Comparison of ENCODE assay signal across 15 cellular contexts in genomic region chr2:197495433-197496134, GRCh38. TPM values are rescaled to one million over a fixed set of nuclear protein-coding genes. Genes with fewer than 3 reads are reported as not detected.
DNase-seq lines count a peak whose midpoint lies in the region; ATAC-seq and TF ChIP-seq lines count a peak whose summit lies in the region.
"Had no signal": no experiment of that assay in that cellular context is flagged by ENCODE, and none has a peak within 500 bp of the region (broad histone marks: within the 10 kb centered on the region; RNA-seq: fewer than 3 reads in every experiment).

No MANE protein-coding gene starts in this region.

- no peak overlapping the region for H3K27ac ChIP-seq in naive thymus-derived CD4-positive, alpha-beta T cell (ENCODE audit: low read depth, low read length)
- H3K27ac ChIP-seq: prostate gland had no signal

- ATAC-seq in naive thymus-derived CD4-positive, alpha-beta T cell, result no peak
- ATAC-seq: effector memory CD8-positive, alpha-beta T cell had no signal

- peaks cover 7 to 27% of the 10 kb centered on the region in 2 donors for H3K4me1 ChIP-seq in naive thymus-derived CD4-positive, alpha-beta T cell (ENCODE audit: control insufficient read depth in 2 of 2, insufficient read depth in 2 of 2, low read length in 2 of 2)
- H3K4me1 ChIP-seq: prostate gland had no signal

- no peak for TF ChIP-seq CTCF in HFF-Myc (IDR thresholded peaks at IDR 0.05; ENCODE audit: low read depth, low read length, missing control alignments)

- peak overlapping the region; percentile 71 for H3K4me3 ChIP-seq in HFF-Myc (replicated peaks; ENCODE audit: low read depth, low read length)
- H3K4me3 ChIP-seq in naive thymus-derived CD4-positive, alpha-beta T cell (ENCODE audit: low read length), result no peak overlapping the region
- H3K4me3 ChIP-seq: prostate gland had no signal

- CTCF ChIA-PET in naive thymus-derived CD4-positive, alpha-beta T cell (lab: Charles Lee), result interaction anchor here (1.4 kb wide), 1 partner anchor 210 kb away, joined by 5 read pairs; the partner anchor contains the start of gene MARS2

- no peaks in the 10 kb centered on the region for H3K9me3 Mint-ChIP-seq in activated T-cell treated with anti-CD3 and anti-CD28 coated beads, Interleukin-2, amount 50 U/mL, for 24 hours
- no peaks in the 10 kb centered on the region for H3K9me3 Mint-ChIP-seq in activated T-helper 1 cell treated with anti-CD3 and anti-CD28 coated beads, Interleukin-12 subunit alpha, Interleukin-12 subunit beta, Interleukin-2, Interleukin-4 antibody, amounts not matched to agents 30 ng/mL and 10 ng/mL and 1 ng/mL, durations not matched to agents 14 hours and 24 hours and 36 hours
- H3K9me3 Mint-ChIP-seq in naive thymus-derived CD4-positive, alpha-beta T cell, result no peaks in the 10 kb centered on the region
- H3K9me3 Mint-ChIP-seq: effector memory CD8-positive, alpha-beta T cell; type B pancreatic cell had no signal

- peak overlapping the region; percentile 97 for H3K27ac Mint-ChIP-seq in activated T-cell treated with anti-CD3 and anti-CD28 coated beads, Interleukin-2, amount 50 U/mL, for 24 hours
- peak overlapping the region; percentile 34 for H3K27ac Mint-ChIP-seq in activated T-helper 1 cell treated with anti-CD3 and anti-CD28 coated beads, Interleukin-12 subunit alpha, Interleukin-12 subunit beta, Interleukin-2, Interleukin-4 antibody, amounts not matched to agents 30 ng/mL and 10 ng/mL and 1 ng/mL, durations not matched to agents 14 hours and 24 hours and 36 hours
- peak overlapping the region in 8 of 9 donors; percentile 1 to 98 (median 63) for H3K27ac Mint-ChIP-seq in naive thymus-derived CD4-positive, alpha-beta T cell
- H3K27ac Mint-ChIP-seq: type B pancreatic cell had no signal

- H3K4me3 Mint-ChIP-seq in activated T-cell treated with anti-CD3 and anti-CD28 coated beads, Interleukin-2, amount 50 U/mL, for 24 hours, result peak overlapping the region; percentile 97
- H3K4me3 Mint-ChIP-seq in activated T-helper 1 cell treated with anti-CD3 and anti-CD28 coated beads, Interleukin-12 subunit alpha, Interleukin-12 subunit beta, Interleukin-2, Interleukin-4 antibody, amounts not matched to agents 30 ng/mL and 10 ng/mL and 1 ng/mL, durations not matched to agents 14 hours and 24 hours and 36 hours, result peak overlapping the region; percentile 100
- H3K4me3 Mint-ChIP-seq in naive thymus-derived CD4-positive, alpha-beta T cell, result peak overlapping the region in 2 of 10 donors; percentile 49 to 84
- H3K4me3 Mint-ChIP-seq: effector memory CD8-positive, alpha-beta T cell had no signal

- H3K27me3 ChIP-seq in naive thymus-derived CD4-positive, alpha-beta T cell (ENCODE audit: control insufficient read depth in 2 of 2, insufficient read depth in 2 of 2, low read length in 2 of 2), result no peaks in the 10 kb centered on the region

- H3K9me3 ChIP-seq in naive thymus-derived CD4-positive, alpha-beta T cell (ENCODE audit: control insufficient read depth in 2 of 3, low read length in 3 of 3), result no peaks in the 10 kb centered on the region
- H3K9me3 ChIP-seq: prostate gland had no signal

- peaks cover 95% of the 10 kb centered on the region for H3K36me3 Mint-ChIP-seq in activated T-cell treated with anti-CD3 and anti-CD28 coated beads, Interleukin-2, amount 50 U/mL, for 24 hours (ENCODE audit: low read depth)
- H3K36me3 Mint-ChIP-seq in activated T-helper 1 cell treated with anti-CD3 and anti-CD28 coated beads, Interleukin-12 subunit alpha, Interleukin-12 subunit beta, Interleukin-2, Interleukin-4 antibody, amounts not matched to agents 30 ng/mL and 10 ng/mL and 1 ng/mL, durations not matched to agents 14 hours and 24 hours and 36 hours (ENCODE audit: low read depth), result peaks cover 62% of the 10 kb centered on the region
- H3K36me3 Mint-ChIP-seq in naive thymus-derived CD4-positive, alpha-beta T cell, result peaks cover 4 to 48% (median 19%) of the 10 kb centered on the region in 5 donors

- POLR2A ChIA-PET in naive thymus-derived CD4-positive, alpha-beta T cell (lab: Charles Lee), result interaction anchor here (0.7 to 1.9 kb wide), 3 partner anchors 18 to 376 kb away, joined by 3 to 8 read pairs (median 4); partner anchors contain the start of gene MOB4

- intact Hi-C loops in activated T-helper 1 cell treated with anti-CD3 and anti-CD28 coated beads, Interleukin-12 subunit alpha, Interleukin-12 subunit beta, Interleukin-2, Interleukin-4 antibody, amounts not matched to agents 30 ng/mL and 10 ng/mL and 1 ng/mL, durations not matched to agents 14 hours and 24 hours and 36 hours (cut with micrococcal nuclease), result loop anchor here (5.0 kb wide), 3 partner anchors 93 to 298 kb away; no protein-coding TSS in a partner anchor
- intact Hi-C loops in naive thymus-derived CD4-positive, alpha-beta T cell (cut with micrococcal nuclease), result loop anchor here (5.0 to 10.0 kb wide), 6 partner anchors 78 to 1321 kb away; partner anchors contain the start of genes GTF3C3 (in 1 of the 2), PGAP1 (in 1 of the 2) and STK17B (in 1 of the 2)

- DNase-seq in activated T-cell treated with anti-CD3 and anti-CD28 coated beads, Interleukin-2, amount 50 U/mL, for 24 hours, result no peak
- DNase-seq in activated T-cell treated with anti-CD3 and anti-CD28 coated beads, Interleukin-2, amount 50 U/mL, for 1 hour, result no peak
- no peak for DNase-seq in HFF-Myc (ENCODE audit: extremely low read depth, low read depth)
- no peak for DNase-seq in activated T-helper 1 cell treated with anti-CD3 and anti-CD28 coated beads, Interleukin-12 subunit alpha, Interleukin-12 subunit beta, Interleukin-2, Interleukin-4 antibody, amounts not matched to agents 30 ng/mL and 10 ng/mL and 1 ng/mL, durations not matched to agents 14 hours and 24 hours and 36 hours (ENCODE audit: low spot score)
- DNase-seq in naive thymus-derived CD4-positive, alpha-beta T cell, result no peak
- DNase-seq in NCI-H1092 (lab: John Stamatoyannopoulos, UW), result no peak
- no peak for DNase-seq in Ammon's horn (ENCODE audit: low spot score)
- no peak for DNase-seq in AG20443 (ENCODE audit: low spot score)
- DNase-seq: DMS79 treated with DMSO at 0.1 percent for 48 hours; effector memory CD8-positive, alpha-beta T cell; Kasumi-1; NCI-H2081; SHP77 had no signal

- peaks cover 10 to 61% (median 30%) of the 10 kb centered on the region in 3 experiments for H3K36me3 ChIP-seq in naive thymus-derived CD4-positive, alpha-beta T cell (ENCODE audit: control insufficient read depth in 2 of 3, insufficient read depth in 3 of 3, low read length in 3 of 3)

- H3K27me3 Mint-ChIP-seq in activated T-cell treated with anti-CD3 and anti-CD28 coated beads, Interleukin-2, amount 50 U/mL, for 24 hours, result no peaks in the 10 kb centered on the region
- no peaks in the 10 kb centered on the region for H3K27me3 Mint-ChIP-seq in activated T-helper 1 cell treated with anti-CD3 and anti-CD28 coated beads, Interleukin-12 subunit alpha, Interleukin-12 subunit beta, Interleukin-2, Interleukin-4 antibody, amounts not matched to agents 30 ng/mL and 10 ng/mL and 1 ng/mL, durations not matched to agents 14 hours and 24 hours and 36 hours (ENCODE audit: insufficient read depth)
- H3K27me3 Mint-ChIP-seq in naive thymus-derived CD4-positive, alpha-beta T cell, result no peaks in the 10 kb centered on the region
- H3K27me3 Mint-ChIP-seq: effector memory CD8-positive, alpha-beta T cell; type B pancreatic cell had no signal

- H3K4me1 Mint-ChIP-seq in activated T-cell treated with anti-CD3 and anti-CD28 coated beads, Interleukin-2, amount 50 U/mL, for 24 hours (ENCODE audit: low read depth), result peaks cover 53% of the 10 kb centered on the region
- peaks cover 51% of the 10 kb centered on the region for H3K4me1 Mint-ChIP-seq in activated T-helper 1 cell treated with anti-CD3 and anti-CD28 coated beads, Interleukin-12 subunit alpha, Interleukin-12 subunit beta, Interleukin-2, Interleukin-4 antibody, amounts not matched to agents 30 ng/mL and 10 ng/mL and 1 ng/mL, durations not matched to agents 14 hours and 24 hours and 36 hours (ENCODE audit: low read depth)
- peaks cover 12 to 49% (median 37%) of the 10 kb centered on the region in 7 donors for H3K4me1 Mint-ChIP-seq in naive thymus-derived CD4-positive, alpha-beta T cell

RNA-seq across cellular contexts. Expression of gene HSPD1, which starts 4.1 kb away (rescaled TPM):
- total RNA-seq in activated T-helper 1 cell treated with anti-CD3 and anti-CD28 coated beads, Interleukin-12 subunit alpha, Interleukin-12 subunit beta, Interleukin-2, Interleukin-4 antibody, amounts not matched to agents 30 ng/mL and 10 ng/mL and 1 ng/mL, durations not matched to agents 14 hours and 24 hours and 36 hours, result 811 and 821 TPM in 2 replicates
- 100 to 1,000 TPM; 127 to 276 (median 137) TPM for total RNA-seq in naive thymus-derived CD4-positive, alpha-beta T cell
- polyA plus RNA-seq in naive thymus-derived CD4-positive, alpha-beta T cell, result 100 to 1,000 TPM; 103 to 116 TPM

RNA-seq across cellular contexts. Expression of gene HSPE1, which starts 4.6 kb away (rescaled TPM):
- total RNA-seq in activated T-helper 1 cell treated with anti-CD3 and anti-CD28 coated beads, Interleukin-12 subunit alpha, Interleukin-12 subunit beta, Interleukin-2, Interleukin-4 antibody, amounts not matched to agents 30 ng/mL and 10 ng/mL and 1 ng/mL, durations not matched to agents 14 hours and 24 hours and 36 hours, result 325 and 343 TPM in 2 replicates
- 100 to 1,000 TPM in 1 of 5 experiments, 10 to 100 TPM in 4; 46.3 to 127 (median 52.2) TPM for total RNA-seq in naive thymus-derived CD4-positive, alpha-beta T cell
- 100 to 1,000 TPM; 134 to 137 TPM for polyA plus RNA-seq in naive thymus-derived CD4-positive, alpha-beta T cell

RNA-seq across cellular contexts. Expression of gene MOB4, which starts 20.3 kb away (rescaled TPM):
- total RNA-seq in activated T-helper 1 cell treated with anti-CD3 and anti-CD28 coated beads, Interleukin-12 subunit alpha, Interleukin-12 subunit beta, Interleukin-2, Interleukin-4 antibody, amounts not matched to agents 30 ng/mL and 10 ng/mL and 1 ng/mL, durations not matched to agents 14 hours and 24 hours and 36 hours, result 25.1 and 27.2 TPM in 2 replicates
- 10 to 100 TPM; 16.1 to 22.5 (median 17.9) TPM for total RNA-seq in naive thymus-derived CD4-positive, alpha-beta T cell
- 10 to 100 TPM; 18.6 to 39.6 TPM for polyA plus RNA-seq in naive thymus-derived CD4-positive, alpha-beta T cell

RNA-seq across cellular contexts. Expression of gene COQ10B, which starts 42.2 kb away (rescaled TPM):
- total RNA-seq in activated T-helper 1 cell treated with anti-CD3 and anti-CD28 coated beads, Interleukin-12 subunit alpha, Interleukin-12 subunit beta, Interleukin-2, Interleukin-4 antibody, amounts not matched to agents 30 ng/mL and 10 ng/mL and 1 ng/mL, durations not matched to agents 14 hours and 24 hours and 36 hours, result 26.9 and 28.8 TPM in 2 replicates
- 10 to 100 TPM; 22.9 to 57.2 (median 30.5) TPM for total RNA-seq in naive thymus-derived CD4-positive, alpha-beta T cell
- polyA plus RNA-seq in naive thymus-derived CD4-positive, alpha-beta T cell, result 10 to 100 TPM; 31.9 to 54.9 TPM

Comparison
In these comparisons a context has a peak if more than half of its experiments do, and no peak if none do; other contexts are left out.
1. H3K27ac Mint-ChIP-seq: peak in every context shown above with its lines; median percentile 97 in activated T-cell treated with anti-CD3 and anti-CD28 coated beads, Interleukin-2, amount 50 U/mL, for 24 hours; 63 in naive thymus-derived CD4-positive, alpha-beta T cell; 34 in activated T-helper 1 cell treated with anti-CD3 and anti-CD28 coated beads, Interleukin-12 subunit alpha, Interleukin-12 subunit beta, Interleukin-2, Interleukin-4 antibody, amounts not matched to agents 30 ng/mL and 10 ng/mL and 1 ng/mL, durations not matched to agents 14 hours and 24 hours and 36 hours.